ENCODE assay signal across 9 cellular contexts in the genomic region with DNA sequence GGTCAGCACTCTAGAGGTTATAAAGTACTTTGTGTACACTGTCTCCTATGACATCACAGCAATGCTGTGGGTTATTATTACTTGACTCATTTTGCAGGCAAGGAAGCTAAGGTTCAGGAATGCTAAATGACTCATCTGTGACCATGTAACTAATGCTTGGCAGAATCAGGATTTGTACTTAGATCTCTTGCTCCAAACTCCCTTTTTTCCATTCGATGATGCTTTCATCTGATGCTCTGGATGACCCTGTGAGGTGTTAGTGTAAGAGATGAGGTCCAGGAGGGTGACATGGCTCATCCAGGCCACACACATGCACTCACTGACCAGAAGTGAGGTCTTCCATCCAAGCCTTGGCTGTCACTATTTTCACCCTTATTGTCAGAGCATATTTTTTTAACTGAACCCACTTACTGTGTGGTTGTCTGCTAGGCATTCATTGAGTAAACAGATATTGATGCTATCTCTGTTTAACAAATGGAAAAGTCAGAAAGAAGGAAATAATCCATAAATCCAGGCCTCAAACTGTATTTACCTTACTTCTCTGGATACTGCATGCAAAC.
DNase-seq lines count a peak whose midpoint lies in the region; ATAC-seq lines count a peak whose summit lies in the region.
"Had no signal": no experiment of that assay in that cellular context is flagged by ENCODE, and none has a peak within 500 bp of the region (broad histone marks: within the 10 kb centered on the region; RNA-seq: fewer than 3 reads in every experiment).

No MANE protein-coding gene starts in this region.

- ATAC-seq in HG02870 (IDR thresholded peaks at IDR 0.05; ENCODE audit: unreplicated experiment): peak; percentile 65
- ATAC-seq in HG02981 (IDR thresholded peaks at IDR 0.05; ENCODE audit: unreplicated experiment): no peak
- ATAC-seq in GM18498 (IDR thresholded peaks at IDR 0.05; ENCODE audit: unreplicated experiment): no peak

- no peaks in the 10 kb centered on the region for H3K27me3 Mint-ChIP-seq in activated naive CD8-positive, alpha-beta T cell

- H3K36me3 Mint-ChIP-seq in activated naive CD8-positive, alpha-beta T cell: peaks cover 3% of the 10 kb centered on the region

- peak overlapping the region; percentile 96 for H3K27ac Mint-ChIP-seq in activated naive CD8-positive, alpha-beta T cell

- H3K4me1 Mint-ChIP-seq in activated naive CD8-positive, alpha-beta T cell (ENCODE audit: low read depth): peaks cover 79% of the 10 kb centered on the region

- peak; percentile 91 for DNase-seq in AG08395 (ENCODE audit: low spot score)
- DNase-seq in left kidney (ENCODE audit: low read depth, low spot score): peak; percentile 49
- DNase-seq in posterior cingulate gyrus: no peak
- no peak for DNase-seq in NCI-H187 (lab: John Stamatoyannopoulos, UW)
- DNase-seq: transverse colon had no signal

- H3K4me3 Mint-ChIP-seq in activated naive CD8-positive, alpha-beta T cell: peak overlapping the region; percentile 33

- peaks cover 4% of the 10 kb centered on the region for H3K9me3 Mint-ChIP-seq in activated naive CD8-positive, alpha-beta T cell (ENCODE audit: low read depth)

- intact Hi-C loops in posterior cingulate gyrus (cut with DNase I): no loop called here

Comparison
In these comparisons a context has a peak if more than half of its experiments do, and no peak if none do; other contexts are left out.
1. DNase-seq: peak in AG08395 (single experiment) and left kidney (single experiment); none in posterior cingulate gyrus (0 of 10) and NCI-H187 (0 of 2).